21 cellular contexts compared by ENCODE assay signal in genomic region chr5:69444127-69444754, GRCh38. TPM values are rescaled to one million over a fixed set of nuclear protein-coding genes. Genes with fewer than 3 reads are reported as not detected.
DNase-seq lines count a peak whose midpoint lies in the region; ATAC-seq, FAIRE-seq and TF ChIP-seq lines count a peak whose summit lies in the region.
"Had no signal": no experiment of that assay in that cellular context is flagged by ENCODE, and none has a peak within 500 bp of the region (broad histone marks: within the 10 kb centered on the region; RNA-seq: fewer than 3 reads in every experiment).

No MANE protein-coding gene starts in this region.

- H4K20me1 ChIP-seq in Karpas-422 (ENCODE audit: insufficient read depth, low read depth, low read length): no peaks in the 10 kb centered on the region

- FAIRE-seq in small intestine (lab: Jason Lieb, UNC): no peak
- FAIRE-seq: bronchial epithelial cell had no signal

- no peak for TF ChIP-seq CTCF in breast epithelium (IDR thresholded peaks at IDR 0.05)

- ATAC-seq in left lobe of liver (peak; percentile 89), HG02623 (IDR thresholded peaks at IDR 0.05; ENCODE audit: unreplicated experiment) (no peak)
- ATAC-seq: activated CD8-positive, alpha-beta T cell treated with anti-CD3 and anti-CD28 coated beads for 36 hours; left ventricle myocardium superior; stimulated activated memory B cell treated with anti-CD40 and anti-IgM and Interleukin-4, amounts not matched to agents 10 μg/mL and 1 μg/mL and 100 μg/mL, for 72 hours had no signal

- H3K9me2 ChIP-seq in Karpas-422 (replicated peaks; ENCODE audit: insufficient read depth, low read length): no peaks in the 10 kb centered on the region

- H3K36me3 ChIP-seq in small intestine (ENCODE audit: control insufficient read depth in 2 of 2, insufficient read depth in 2 of 2, low read length in 2 of 2) (no peaks in the 10 kb centered on the region), breast epithelium (no peaks in the 10 kb centered on the region), Karpas-422 (ENCODE audit: insufficient read depth, low read length) (no peaks in the 10 kb centered on the region)
- H3K36me3 ChIP-seq: BE2C had no signal

- H2AFZ ChIP-seq in Karpas-422 (ENCODE audit: low read length): no peak overlapping the region

- H3K9me3 ChIP-seq in small intestine (ENCODE audit: control insufficient read depth, low read depth) (no peaks in the 10 kb centered on the region), breast epithelium (no peaks in the 10 kb centered on the region), Karpas-422 (ENCODE audit: low read length) (no peaks in the 10 kb centered on the region)
- H3K9me3 ChIP-seq: BE2C had no signal

- TF ChIP-seq POLR2A in breast epithelium (IDR thresholded peaks at IDR 0.05): no peak

- H3K9ac ChIP-seq in Karpas-422 (ENCODE audit: low read length): no peak overlapping the region

- H3K79me2 ChIP-seq in Karpas-422 (ENCODE audit: low read length): no peaks in the 10 kb centered on the region

- intact Hi-C loops in breast epithelium (cut with DNase I; ENCODE audit: low total_unique reads): no loop called here

- H3K4me2 ChIP-seq in Karpas-422 (ENCODE audit: low read depth, low read length, poor library complexity, severe bottlenecking): no peak overlapping the region

- no peak overlapping the region for H3K4me3 ChIP-seq in small intestine (ENCODE audit: low read depth in 1 of 2, low read length in 2 of 2)
- H3K4me3 ChIP-seq in breast epithelium: no peak overlapping the region
- H3K4me3 ChIP-seq in Karpas-422 (ENCODE audit: low read length): no peak overlapping the region

- H3K27me3 ChIP-seq in small intestine (ENCODE audit: control insufficient read depth in 2 of 2, insufficient read depth in 2 of 2, low read length in 2 of 2) (no peaks in the 10 kb centered on the region), breast epithelium (no peaks in the 10 kb centered on the region), Karpas-422 (ENCODE audit: low read length) (no peaks in the 10 kb centered on the region)
- H3K27me3 ChIP-seq: BE2C had no signal

- H3K4me1 ChIP-seq in small intestine (ENCODE audit: control insufficient read depth in 2 of 2, insufficient read depth in 1 of 2, low read depth in 1 of 2, low read length in 1 of 2) (no peaks in the 10 kb centered on the region), breast epithelium (no peaks in the 10 kb centered on the region), Karpas-422 (ENCODE audit: low read length) (no peaks in the 10 kb centered on the region)
- H3K4me1 ChIP-seq: BE2C had no signal

- 32 to 72% (median 57%) methylated on average over 7 of the region's 7 CpGs for WGBS in small intestine, 3 donors

- DNase-seq in DMS53 (lab: John Stamatoyannopoulos, UW): peak; percentile 61
- DNase-seq in astrocyte of the hippocampus (ENCODE audit: low read depth, low spot score): peak; percentile 47
- DNase-seq in left lobe of liver (ENCODE audit: low spot score): no peak
- peak; percentile 89 for DNase-seq in small intestine
- DNase-seq in breast epithelium (ENCODE audit: low spot score in 2 of 2): no peak
- no peak for DNase-seq in NAMALWA (ENCODE audit: low spot score)
- no peak for DNase-seq in Karpas-422
- DNase-seq: activated CD4-positive, CD25-positive, alpha-beta regulatory T cell; activated CD8-positive, alpha-beta T cell treated with anti-CD3 and anti-CD28 coated beads for 36 hours; BE2C; cortex of kidney; IMR-90; left ventricle myocardium superior; NCI-H1694; NCI-H526 treated with DMSO at 0.1 percent for 48 hours; posterior cingulate gyrus; stimulated activated CD4-positive, alpha-beta T cell treated with anti-CD3 and anti-CD28 coated beads, Interleukin-1b, Interleukin-23, amount 100 ng/mL, for 48 hours; T-helper 9 cell had no signal

- peak overlapping the region; percentile 24 to 45 for H3K27ac ChIP-seq in small intestine (ENCODE audit: low read depth in 1 of 2, low read length in 1 of 2)
- H3K27ac ChIP-seq in breast epithelium: no peak overlapping the region
- H3K27ac ChIP-seq in Karpas-422 (ENCODE audit: low read length): no peak overlapping the region

RNA-seq across cellular contexts. Expression of gene MARVELD2, which starts 29.3 kb away (rescaled TPM):
- 29.7 TPM for total RNA-seq in left lobe of liver
- polyA plus RNA-seq in small intestine: 10 to 100 TPM in 1 of 3 donors, 1 to 10 TPM in 2; 6.2 to 11.7 (median 7.2) TPM
- 10 to 100 TPM in 2 of 3 donors, under 1 TPM in 1; 0.32 to 24.7 (median 11.1) TPM for total RNA-seq in breast epithelium
- 0.11 and 0.48 TPM in 2 replicates for total RNA-seq in Karpas-422 (2014; rRNA removed; shearing (Covaris generic); ENCODE audit: low replicate concordance)

RNA-seq across cellular contexts. Expression of gene OCLN, which starts 48.3 kb away (rescaled TPM):
- 27.3 TPM for total RNA-seq in left lobe of liver
- polyA plus RNA-seq in small intestine: 10 to 100 TPM in 1 of 3 donors, 1 to 10 TPM in 2; 7.8 to 16.2 (median 8.5) TPM
- 10 to 100 TPM in 2 of 3 donors, under 1 TPM in 1; 0.48 to 85.6 (median 35.7) TPM for total RNA-seq in breast epithelium
- 2.8 and 3.5 TPM in 2 replicates for total RNA-seq in Karpas-422 (2014; rRNA removed; shearing (Covaris generic); ENCODE audit: low replicate concordance)

Comparison
In these comparisons a context has a peak if more than half of its experiments do, and no peak if none do; other contexts are left out.
1. DNase-seq: peak in DMS53 (single experiment), astrocyte of the hippocampus (single experiment) and small intestine (single experiment); none in left lobe of liver (single experiment), breast epithelium (0 of 2), NAMALWA (single experiment) and Karpas-422 (single experiment).
2. H3K27ac ChIP-seq: peak in small intestine (2 of 2); none in breast epithelium (0 of 2) and Karpas-422 (single experiment).